In the genomic region with DNA sequence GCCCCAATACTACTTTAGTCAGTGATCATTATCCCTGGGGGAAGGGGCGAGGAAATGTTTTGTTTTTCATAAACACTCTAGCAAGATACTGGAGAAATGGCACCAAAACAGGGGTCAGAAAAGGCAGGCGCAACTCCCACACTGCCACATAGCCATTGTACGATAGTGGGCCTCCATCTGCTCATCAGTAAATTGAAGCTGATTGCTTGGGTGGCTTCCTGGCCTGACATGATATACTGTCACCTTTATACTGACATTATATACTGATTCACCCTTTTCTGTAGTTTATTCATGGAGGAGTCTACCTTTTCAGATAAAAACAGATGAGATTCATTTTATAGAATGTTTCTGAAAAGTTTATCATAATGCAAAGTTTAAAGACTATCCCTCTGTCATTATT, we compare ENCODE assay signal across 21 cellular contexts. TPM values are rescaled to one million over a fixed set of nuclear protein-coding genes. Genes with fewer than 3 reads are reported as not detected.
"Had no signal": no experiment of that assay in that cellular context is flagged by ENCODE, and none has a peak within 500 bp of the region (broad histone marks: within the 10 kb centered on the region; RNA-seq: fewer than 3 reads in every experiment).

No MANE protein-coding gene starts in this region.

- H3K36me3 ChIP-seq: stomach, thoracic aorta, upper lobe of right lung had no signal

- DNase-seq: activated T-cell treated with anti-CD3 and anti-CD28 coated beads, Interleukin-2, amount 50 U/mL, for 72 hours; amniotic stem cell; central memory CD4-positive, alpha-beta T cell; dorsolateral prefrontal cortex; foreskin fibroblast; hippocampal formation; natural killer cell; sigmoid colon; stimulated activated CD4-positive, alpha-beta T cell treated with anti-CD3 and anti-CD28 coated beads, Interleukin-4, amount 100 ng/mL, for 24 hours; stomach; T1000; upper lobe of right lung had no signal

- FAIRE-seq: colon had no signal

- H3K4me3 ChIP-seq: dorsolateral prefrontal cortex, lung, sigmoid colon, stomach, thoracic aorta, upper lobe of right lung had no signal

- H3K27ac Mint-ChIP-seq: activated naive CD8-positive, alpha-beta T cell; activated T-cell treated with anti-CD3 and anti-CD28 coated beads, Interleukin-2, amount 50 U/mL, for 72 hours; natural killer cell; stimulated activated effector memory CD8-positive, alpha-beta T cell treated with anti-CD3 and anti-CD28 coated beads, Interleukin-12 subunit alpha, Interleukin-12 subunit beta, amount 100 ng/mL, for 72 hours had no signal

- H3K36me3 Mint-ChIP-seq: activated naive CD8-positive, alpha-beta T cell; natural killer cell; stimulated activated effector memory CD8-positive, alpha-beta T cell treated with anti-CD3 and anti-CD28 coated beads, Interleukin-12 subunit alpha, Interleukin-12 subunit beta, amount 100 ng/mL, for 72 hours had no signal

- ATAC-seq: activated CD4-positive, CD25-positive, alpha-beta regulatory T cell treated with anti-CD3 and anti-CD28 coated beads, Interleukin-2, amount 50 U/mL, for 24 hours; activated T-cell treated with anti-CD3 and anti-CD28 coated beads, Interleukin-2, amount 50 U/mL, for 72 hours; left lobe of liver; natural killer cell; stimulated activated effector memory CD8-positive, alpha-beta T cell treated with anti-CD3 and anti-CD28 coated beads, Interleukin-12 subunit alpha, Interleukin-12 subunit beta, amount 100 ng/mL, for 72 hours; upper lobe of right lung had no signal

- H3K9me3 Mint-ChIP-seq: activated T-cell treated with anti-CD3 and anti-CD28 coated beads, Interleukin-2, amount 50 U/mL, for 72 hours; stimulated activated effector memory CD8-positive, alpha-beta T cell treated with anti-CD3 and anti-CD28 coated beads, Interleukin-12 subunit alpha, Interleukin-12 subunit beta, amount 100 ng/mL, for 72 hours had no signal

- H3K27me3 ChIP-seq: dorsolateral prefrontal cortex, sigmoid colon, stomach, upper lobe of right lung had no signal

- H3K9me3 ChIP-seq: sigmoid colon, stomach, thoracic aorta, upper lobe of right lung had no signal

- H3K4me1 Mint-ChIP-seq: natural killer cell; stimulated activated effector memory CD8-positive, alpha-beta T cell treated with anti-CD3 and anti-CD28 coated beads, Interleukin-12 subunit alpha, Interleukin-12 subunit beta, amount 100 ng/mL, for 72 hours had no signal

- H3K4me1 ChIP-seq: parathyroid adenoma, upper lobe of right lung had no signal

- H3K27ac ChIP-seq: dorsolateral prefrontal cortex, parathyroid adenoma, sigmoid colon, stomach, thoracic aorta, upper lobe of right lung had no signal

- H3K4me3 Mint-ChIP-seq: activated naive CD8-positive, alpha-beta T cell; activated T-cell treated with anti-CD3 and anti-CD28 coated beads, Interleukin-2, amount 50 U/mL, for 72 hours; natural killer cell; stimulated activated effector memory CD8-positive, alpha-beta T cell treated with anti-CD3 and anti-CD28 coated beads, Interleukin-12 subunit alpha, Interleukin-12 subunit beta, amount 100 ng/mL, for 72 hours had no signal

RNA-seq across cellular contexts. Expression of a gene that starts 57.9 kb away (rescaled TPM):
- total RNA-seq: T-helper 1 cell treated with Interleukin-12 subunit alpha and Interleukin-12 subunit beta and Interleukin-4 antibody, amounts not matched to agents 30 ng/mL and 1 ng/mL, for 36 hours had no signal
